ENCODE assay signal across 17 cellular contexts in the genomic region with DNA sequence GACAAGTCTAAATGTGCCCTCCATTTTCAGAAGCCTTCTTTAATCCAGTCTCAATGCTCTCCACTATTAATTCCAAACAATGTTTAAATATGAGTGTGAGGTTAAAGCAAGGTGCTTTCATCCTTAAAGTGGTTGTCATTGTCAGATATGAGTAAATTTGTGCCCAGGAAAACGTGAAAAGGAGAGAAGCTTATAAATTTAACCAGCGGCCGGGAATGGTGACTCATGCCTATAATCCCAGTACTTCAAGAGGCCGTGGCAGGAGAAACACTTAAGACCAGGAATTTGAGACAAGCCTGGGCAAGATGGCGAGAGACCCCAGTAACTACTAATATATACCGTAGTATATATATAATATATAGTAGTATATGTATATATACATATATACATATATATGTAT.
DNase-seq lines count a peak whose midpoint lies in the region; ATAC-seq and TF ChIP-seq lines count a peak whose summit lies in the region.
"Had no signal": no experiment of that assay in that cellular context is flagged by ENCODE, and none has a peak within 500 bp of the region (broad histone marks: within the 10 kb centered on the region; RNA-seq: fewer than 3 reads in every experiment).

No MANE protein-coding gene starts in this region.

- H2BK12ac ChIP-seq in mesenchymal stem cell (ENCODE audit: low read length in 2 of 2), result no peak overlapping the region

- H2AFZ ChIP-seq in SU-DHL-6 (ENCODE audit: low read depth, low read length, severe bottlenecking), result no peak overlapping the region
- no peak overlapping the region for H2AFZ ChIP-seq in mesenchymal stem cell (ENCODE audit: low read depth, low read length)

- DNase-seq in DMS53 (lab: John Stamatoyannopoulos, UW) (peak; percentile 78), mesenchymal stem cell (peak; percentile 88), NCI-H1436 (lab: John Stamatoyannopoulos, UW) (no peak), GM19240 (ENCODE audit: insufficient read length, low spot score) (no peak), cerebellar cortex (ENCODE audit: low spot score) (no peak), sciatic nerve (ENCODE audit: low spot score) (no peak)
- DNase-seq: activated naive CD4-positive, alpha-beta T cell; BE2C; DND-41; endodermal cell; NCI-H187; stimulated activated CD4-positive, alpha-beta T cell treated with anti-CD3 and anti-CD28 coated beads, Interleukin-2, amount 100 ng/mL, for 24 hours; SW 1271; trophoblast cell; WERI-Rb-1 had no signal

- peak overlapping the region in 1 of 4 donors; percentile 5 for H3K4me3 Mint-ChIP-seq in IgD-negative memory B cell
- H3K4me3 Mint-ChIP-seq: endodermal cell had no signal

- H3K4ac ChIP-seq in mesenchymal stem cell (ENCODE audit: low read depth in 1 of 2, low read length in 2 of 2), result no peak overlapping the region

- no peak overlapping the region for H4K8ac ChIP-seq in mesenchymal stem cell (ENCODE audit: low read length)

- peaks cover 1% of the 10 kb centered on the region for H3K36me3 Mint-ChIP-seq in IgD-negative memory B cell

- H3K14ac ChIP-seq in mesenchymal stem cell (ENCODE audit: low read length in 2 of 2), result no peak overlapping the region

- no peak for ATAC-seq in sciatic nerve

- H2BK15ac ChIP-seq in mesenchymal stem cell (ENCODE audit: low read depth, poor library complexity, severe bottlenecking), result no peak overlapping the region

- H3K27me3 ChIP-seq in SU-DHL-6 (ENCODE audit: low read length) (no peaks in the 10 kb centered on the region), mesenchymal stem cell (ENCODE audit: control insufficient read depth in 1 of 2, insufficient read depth in 1 of 2, low read length in 2 of 2) (no peaks in the 10 kb centered on the region)
- H3K27me3 ChIP-seq: BE2C had no signal

- H3K79me1 ChIP-seq in mesenchymal stem cell (replicated peaks; ENCODE audit: low read length, poor library complexity, severe bottlenecking), result no peaks in the 10 kb centered on the region

- no peaks in the 10 kb centered on the region for H3K9me2 ChIP-seq in SU-DHL-6 (replicated peaks; ENCODE audit: insufficient read depth, low read length)

- peaks cover 29% of the 10 kb centered on the region for H3F3A ChIP-seq in SU-DHL-6 (ENCODE audit: insufficient read depth)

- H2AK5ac ChIP-seq in mesenchymal stem cell (ENCODE audit: low read length, severe bottlenecking), result no peak overlapping the region

- no peaks in the 10 kb centered on the region; the same call in 1 of the 2 replicates for H3K79me2 ChIP-seq in SU-DHL-6 (ENCODE audit: insufficient read depth, low read length)

- H3K4me3 ChIP-seq in SU-DHL-6 (ENCODE audit: insufficient read depth, low read length, poor library complexity, severe bottlenecking) (no peak overlapping the region), mesenchymal stem cell (ENCODE audit: insufficient read depth in 1 of 2, low read depth in 1 of 2, low read length in 2 of 2) (no peak overlapping the region)

- 4% methylated on average over 3 of the region's 6 CpGs for WGBS in mesenchymal stem cell

- H3K9ac ChIP-seq in SU-DHL-6 (ENCODE audit: low read length) (no peak overlapping the region), mesenchymal stem cell (ENCODE audit: low read length) (no peak overlapping the region)

- H4K20me1 ChIP-seq in SU-DHL-6 (ENCODE audit: low read depth, low read length), result no peaks in the 10 kb centered on the region

- no peak overlapping the region for H2BK120ac ChIP-seq in mesenchymal stem cell (ENCODE audit: low read depth, low read length)

- intact Hi-C loops in sciatic nerve (cut with DNase I), result loop anchor here (10.0 kb wide), 1 partner anchor 590 kb away; no protein-coding TSS in a partner anchor

- H3K4me1 ChIP-seq in mesenchymal stem cell (ENCODE audit: control insufficient read depth, insufficient read depth, low read depth, low read length), result peaks cover 1% of the 10 kb centered on the region

- no peak overlapping the region for H4K91ac ChIP-seq in mesenchymal stem cell (ENCODE audit: low read length)

- no peaks in the 10 kb centered on the region for H3K9me3 Mint-ChIP-seq in IgD-negative memory B cell
- H3K9me3 Mint-ChIP-seq: endodermal cell had no signal

- H3K4me2 ChIP-seq in SU-DHL-6 (ENCODE audit: low read depth, low read length, poor library complexity, severe bottlenecking) (no peak overlapping the region), mesenchymal stem cell (ENCODE audit: low read length, poor library complexity, severe bottlenecking) (no peak overlapping the region)

- H2BK5ac ChIP-seq in mesenchymal stem cell (ENCODE audit: low read depth, low read length, poor library complexity, severe bottlenecking), result no peak overlapping the region

- peaks cover 1% of the 10 kb centered on the region for H3K27me3 Mint-ChIP-seq in IgD-negative memory B cell

- H3K4me1 Mint-ChIP-seq in IgD-negative memory B cell, result peaks cover 29 to 78% (median 73%) of the 10 kb centered on the region in 3 donors

- H3K23ac ChIP-seq in mesenchymal stem cell (ENCODE audit: low read length in 2 of 2), result no peak overlapping the region

- H3K27ac Mint-ChIP-seq in IgD-negative memory B cell, result peak overlapping the region in 2 of 3 donors; percentile 2 to 81
- H3K27ac Mint-ChIP-seq: endodermal cell had no signal

- no peak overlapping the region for H3K18ac ChIP-seq in mesenchymal stem cell (ENCODE audit: low read depth in 1 of 2, low read length in 2 of 2)

- TF ChIP-seq CTCF in SU-DHL-6 (IDR thresholded peaks at IDR 0.05; ENCODE audit: insufficient read depth, low read length, poor library complexity, severe bottlenecking), result no peak

- peak overlapping the region; percentile 83; the same call in 1 of the 2 replicates for H3K27ac ChIP-seq in SU-DHL-6 (ENCODE audit: low read depth, low read length)
- no peak overlapping the region for H3K27ac ChIP-seq in mesenchymal stem cell (ENCODE audit: low read length, poor library complexity, severe bottlenecking)
- H3K27ac ChIP-seq: WERI-Rb-1 had no signal

- H3K9me3 ChIP-seq in SU-DHL-6 (ENCODE audit: insufficient read depth, low read length), result no peaks in the 10 kb centered on the region
- no peaks in the 10 kb centered on the region for H3K9me3 ChIP-seq in mesenchymal stem cell (ENCODE audit: control insufficient read depth, low read length)
- H3K9me3 ChIP-seq: BE2C had no signal

- no peaks in the 10 kb centered on the region for H3K36me3 ChIP-seq in SU-DHL-6 (ENCODE audit: low read length)
- no peaks in the 10 kb centered on the region for H3K36me3 ChIP-seq in mesenchymal stem cell (ENCODE audit: control insufficient read depth in 1 of 2, insufficient read depth in 2 of 2, low read depth in 1 of 2, low read length in 2 of 2)
- H3K36me3 ChIP-seq: BE2C, WERI-Rb-1 had no signal

Comparison
In these comparisons a context has a peak if more than half of its experiments do, and no peak if none do; other contexts are left out.
1. DNase-seq: peak in DMS53 (single experiment) and mesenchymal stem cell (single experiment); none in NCI-H1436 (single experiment), GM19240 (single experiment), cerebellar cortex (single experiment) and sciatic nerve (single experiment).